Comparison of ENCODE assay signal across 10 cellular contexts in genomic region chr9:133563286-133564213, GRCh38. TPM values are rescaled to one million over a fixed set of nuclear protein-coding genes. Genes with fewer than 3 reads are reported as not detected.
DNase-seq lines count a peak whose midpoint lies in the region; ATAC-seq, FAIRE-seq and TF ChIP-seq lines count a peak whose summit lies in the region.
"Had no signal": no experiment of that assay in that cellular context is flagged by ENCODE, and none has a peak within 500 bp of the region (broad histone marks: within the 10 kb centered on the region; RNA-seq: fewer than 3 reads in every experiment).

No MANE protein-coding gene starts in this region.

- no peaks in the 10 kb centered on the region for H3K36me3 Mint-ChIP-seq in T-helper 1 cell treated with Interleukin-12 subunit alpha and Interleukin-12 subunit beta and Interleukin-4 antibody, amounts not matched to agents 30 μg/mL and 1 μg/mL, for 36 hours (ENCODE audit: low read depth)
- no peaks in the 10 kb centered on the region for H3K36me3 Mint-ChIP-seq in astrocyte (ENCODE audit: low read depth, unreplicated experiment)

- H3K36me3 ChIP-seq in astrocyte (ENCODE audit: insufficient read depth, low read length) (no peaks in the 10 kb centered on the region), lower lobe of right lung (no peaks in the 10 kb centered on the region), upper lobe of left lung (no peaks in the 10 kb centered on the region)

- H3K27me3 ChIP-seq in astrocyte (ENCODE audit: insufficient read depth, low read length): peaks cover 5% of the 10 kb centered on the region
- no peaks in the 10 kb centered on the region for H3K27me3 ChIP-seq in lower lobe of right lung (ENCODE audit: low read depth)
- H3K27me3 ChIP-seq in upper lobe of left lung: no peaks in the 10 kb centered on the region

- H3K9me3 ChIP-seq in astrocyte (ENCODE audit: insufficient read depth, low read depth, low read length): no peaks in the 10 kb centered on the region
- H3K9me3 ChIP-seq in lower lobe of right lung: no peaks in the 10 kb centered on the region
- no peaks in the 10 kb centered on the region for H3K9me3 ChIP-seq in upper lobe of left lung

- H3K9me3 Mint-ChIP-seq in T-helper 1 cell treated with Interleukin-12 subunit alpha and Interleukin-12 subunit beta and Interleukin-4 antibody, amounts not matched to agents 30 μg/mL and 1 μg/mL, for 36 hours: no peaks in the 10 kb centered on the region
- no peaks in the 10 kb centered on the region for H3K9me3 Mint-ChIP-seq in astrocyte (ENCODE audit: unreplicated experiment)
- H3K9me3 Mint-ChIP-seq: activated naive CD8-positive, alpha-beta T cell treated with anti-CD3 and anti-CD28 coated beads, Interleukin-2, amount 50 U/mL, for 24 hours had no signal

- no peak overlapping the region for H3K4me3 Mint-ChIP-seq in T-helper 1 cell treated with Interleukin-12 subunit alpha and Interleukin-12 subunit beta and Interleukin-4 antibody, amounts not matched to agents 30 μg/mL and 1 μg/mL, for 36 hours
- no peak overlapping the region for H3K4me3 Mint-ChIP-seq in astrocyte (ENCODE audit: unreplicated experiment)
- H3K4me3 Mint-ChIP-seq: activated naive CD8-positive, alpha-beta T cell treated with anti-CD3 and anti-CD28 coated beads, Interleukin-2, amount 50 U/mL, for 24 hours had no signal

- TF ChIP-seq POLR2A in upper lobe of left lung (IDR thresholded peaks at IDR 0.05): no peak

- no peaks in the 10 kb centered on the region for H4K20me1 ChIP-seq in astrocyte (ENCODE audit: insufficient read depth, low read length)

- FAIRE-seq in astrocyte (lab: Jason Lieb, UNC): no peak

- no peaks in the 10 kb centered on the region for H3K79me2 ChIP-seq in astrocyte (ENCODE audit: insufficient read depth, low read length)

- peak overlapping the region; percentile 55 for H3K27ac Mint-ChIP-seq in T-helper 1 cell treated with Interleukin-12 subunit alpha and Interleukin-12 subunit beta and Interleukin-4 antibody, amounts not matched to agents 30 μg/mL and 1 μg/mL, for 36 hours
- no peak overlapping the region for H3K27ac Mint-ChIP-seq in astrocyte (ENCODE audit: unreplicated experiment)
- H3K27ac Mint-ChIP-seq: activated naive CD8-positive, alpha-beta T cell treated with anti-CD3 and anti-CD28 coated beads, Interleukin-2, amount 50 U/mL, for 24 hours had no signal

- H3K9ac ChIP-seq in astrocyte (ENCODE audit: low read length): no peak overlapping the region

- H3K4me1 Mint-ChIP-seq in T-helper 1 cell treated with Interleukin-12 subunit alpha and Interleukin-12 subunit beta and Interleukin-4 antibody, amounts not matched to agents 30 μg/mL and 1 μg/mL, for 36 hours (ENCODE audit: low read depth): no peaks in the 10 kb centered on the region
- peaks cover 16% of the 10 kb centered on the region for H3K4me1 Mint-ChIP-seq in astrocyte (ENCODE audit: low read depth, unreplicated experiment)

- peaks cover 12% of the 10 kb centered on the region for H3K4me1 ChIP-seq in astrocyte (ENCODE audit: insufficient read depth, low read length)
- H3K4me1 ChIP-seq in lower lobe of right lung: peaks cover 40% of the 10 kb centered on the region
- H3K4me1 ChIP-seq in upper lobe of left lung: peaks cover 20 to 38% (median 31%) of the 10 kb centered on the region in 4 donors

- intact Hi-C loops in lower lobe of right lung (cut with DNase I): no loop called here

- ATAC-seq in lower lobe of right lung (peak; percentile 31 to 53), upper lobe of left lung (ENCODE audit: low FRiP score in 2 of 2) (peak; percentile 27 to 59), HG03196 (IDR thresholded peaks at IDR 0.05; ENCODE audit: unreplicated experiment) (no peak), GM21737 (IDR thresholded peaks at IDR 0.05; ENCODE audit: unreplicated experiment) (no peak)
- ATAC-seq in stimulated activated naive CD8-positive, alpha-beta T cell treated with anti-CD3 and anti-CD28 coated beads, Interleukin-15, Interleukin-2, amounts not matched to agents 100 U/mL and 50 U/mL, for 24 hours: no peak
- ATAC-seq: activated naive CD8-positive, alpha-beta T cell treated with anti-CD3 and anti-CD28 coated beads, Interleukin-2, amount 50 U/mL, for 24 hours had no signal

- peak overlapping the region; percentile 11 for H3K4me2 ChIP-seq in astrocyte (ENCODE audit: low read length)

- H3K27ac ChIP-seq in astrocyte (ENCODE audit: low read depth, low read length) (no peak overlapping the region), lower lobe of right lung (no peak overlapping the region), upper lobe of left lung (peak overlapping the region in 3 of 4 donors; percentile 3 to 45 (median 17))
- H3K27ac ChIP-seq: epithelial cell of prostate had no signal

- H3K27me3 Mint-ChIP-seq in T-helper 1 cell treated with Interleukin-12 subunit alpha and Interleukin-12 subunit beta and Interleukin-4 antibody, amounts not matched to agents 30 μg/mL and 1 μg/mL, for 36 hours (ENCODE audit: low read depth): no peaks in the 10 kb centered on the region
- H3K27me3 Mint-ChIP-seq in astrocyte (ENCODE audit: low read depth, unreplicated experiment): peaks cover 29% of the 10 kb centered on the region

- no peak overlapping the region for H3K4me3 ChIP-seq in astrocyte (ENCODE audit: insufficient read depth, low read depth, low read length)
- no peak overlapping the region for H3K4me3 ChIP-seq in lower lobe of right lung
- H3K4me3 ChIP-seq in upper lobe of left lung: no peak overlapping the region

- peak in 1 of 4 donors; percentile 63 for TF ChIP-seq EP300 in upper lobe of left lung (IDR thresholded peaks at IDR 0.05)

- WGBS in upper lobe of left lung, 2 donors: 15 to 23% methylated on average over 4 to 14 of the region's 14 CpGs

- no peak overlapping the region for H2AFZ ChIP-seq in astrocyte (ENCODE audit: low read depth, low read length)

- TF ChIP-seq CTCF in astrocyte (IDR thresholded peaks at IDR 0.05; ENCODE audit: insufficient read depth, low read depth, low read length): no peak
- TF ChIP-seq CTCF in lower lobe of right lung (IDR thresholded peaks at IDR 0.05): no peak
- peak in 1 of 6 experiments; percentile 58 for TF ChIP-seq CTCF in upper lobe of left lung (IDR thresholded peaks at IDR 0.05)

- no peak for DNase-seq in T-helper 1 cell
- no peak for DNase-seq in astrocyte (ENCODE audit: low read depth)
- no peak for DNase-seq in lower lobe of right lung
- peak in 1 of 2 donors; percentile 81 for DNase-seq in upper lobe of left lung
- no peak for DNase-seq in stimulated activated naive CD8-positive, alpha-beta T cell treated with anti-CD3 and anti-CD28 coated beads, Interleukin-15, Interleukin-2, amounts not matched to agents 100 U/mL and 50 U/mL, for 24 hours
- DNase-seq: activated naive CD8-positive, alpha-beta T cell treated with anti-CD3 and anti-CD28 coated beads, Interleukin-2, amount 50 U/mL, for 24 hours had no signal

RNA-seq across cellular contexts. Expression of gene ADAMTSL2, which starts 29.0 kb away (rescaled TPM):
- total RNA-seq in astrocyte: 0.52 and 0.58 TPM in 2 replicates
- 10.1 TPM for total RNA-seq in lower lobe of right lung
- 10 to 100 TPM in 4 of 6 donors, 1 to 10 TPM in 2; 1.4 to 34.8 (median 19.2) TPM for total RNA-seq in upper lobe of left lung

RNA-seq across cellular contexts. Expression of gene MYMK, which starts 38.8 kb away (rescaled TPM):
- not detected in 2 replicates for total RNA-seq in astrocyte
- total RNA-seq in lower lobe of right lung: not detected
- total RNA-seq in upper lobe of left lung: not detected

RNA-seq across cellular contexts. Expression of gene FAM163B, which starts 45.6 kb away (rescaled TPM):
- total RNA-seq in astrocyte (not detected in 2 replicates), lower lobe of right lung (not detected), upper lobe of left lung (not detected)

Comparison
In these comparisons a context has a peak if more than half of its experiments do, and no peak if none do; other contexts are left out.
1. H3K27ac ChIP-seq: peak in upper lobe of left lung (3 of 4); none in astrocyte (single experiment) and lower lobe of right lung (single experiment).
2. ATAC-seq: peak in lower lobe of right lung (2 of 2) and upper lobe of left lung (2 of 2); none in stimulated activated naive CD8-positive, alpha-beta T cell treated with anti-CD3 and anti-CD28 coated beads, Interleukin-15, Interleukin-2, amounts not matched to agents 100 U/mL and 50 U/mL, for 24 hours (single experiment), HG03196 (single experiment) and GM21737 (single experiment).